ENCODE assay signal across 8 cellular contexts in genomic region chr16:71311553-71312158, GRCh38.
DNase-seq lines count a peak whose midpoint lies in the region; ATAC-seq and TF ChIP-seq lines count a peak whose summit lies in the region.

No MANE protein-coding gene starts in this region.

- peak; percentile 80 for TF ChIP-seq RAD21 in Ishikawa (IDR thresholded peaks at IDR 0.05; ENCODE audit: low read depth)

- peak; percentile 10 for DNase-seq in activated CD4-positive, CD25-positive, alpha-beta regulatory T cell treated with anti-CD3 and anti-CD28 coated beads, Interleukin-2, amount 50 U/mL, for 16 hours (ENCODE audit: low read depth, low spot score)
- DNase-seq in activated CD4-positive, alpha-beta T cell treated with anti-CD3 and anti-CD28 coated beads for 48 hours = peak; percentile 25
- DNase-seq in globus pallidus (ENCODE audit: low spot score) (peak; percentile 14), NCI-H774 (lab: John Stamatoyannopoulos, UW) (no peak), T-helper 9 cell (no peak)
- peak; percentile 34 for DNase-seq in stimulated activated CD8-positive, alpha-beta memory T cell treated with anti-CD3 and anti-CD28 coated beads, Interleukin-4, amount 100 ng/mL, for 48 hours

- ATAC-seq in activated CD4-positive, CD25-positive, alpha-beta regulatory T cell treated with anti-CD3 and anti-CD28 coated beads, Interleukin-2, amount 50 U/mL, for 24 hours = no peak

- TF ChIP-seq EP300 in Ishikawa (IDR thresholded peaks at IDR 0.05; ENCODE audit: borderline replicate concordance) = no peak

TF ChIP-seq in Ishikawa, 13 proteins besides CTCF, POLR2A, EP300 and RAD21:
- TF ChIP-seq ZBTB7A (IDR thresholded peaks at IDR 0.05; ENCODE audit: low read depth) (0 out of 2 replicates have a peak, but pooled peaks have one; percentile 45), CREB1 (IDR thresholded peaks at IDR 0.05; ENCODE audit: low read depth) (no peak)

Comparison
In these comparisons a context has a peak if more than half of its experiments do, and no peak if none do; other contexts are left out.
1. DNase-seq: peak in activated CD4-positive, CD25-positive, alpha-beta regulatory T cell treated with anti-CD3 and anti-CD28 coated beads, Interleukin-2, amount 50 U/mL, for 16 hours (single experiment), activated CD4-positive, alpha-beta T cell treated with anti-CD3 and anti-CD28 coated beads for 48 hours (single experiment), globus pallidus (single experiment) and stimulated activated CD8-positive, alpha-beta memory T cell treated with anti-CD3 and anti-CD28 coated beads, Interleukin-4, amount 100 ng/mL, for 48 hours (single experiment); none in NCI-H774 (single experiment) and T-helper 9 cell (single experiment).